Comparison of ENCODE assay signal across 28 cellular contexts in the genomic region with DNA sequence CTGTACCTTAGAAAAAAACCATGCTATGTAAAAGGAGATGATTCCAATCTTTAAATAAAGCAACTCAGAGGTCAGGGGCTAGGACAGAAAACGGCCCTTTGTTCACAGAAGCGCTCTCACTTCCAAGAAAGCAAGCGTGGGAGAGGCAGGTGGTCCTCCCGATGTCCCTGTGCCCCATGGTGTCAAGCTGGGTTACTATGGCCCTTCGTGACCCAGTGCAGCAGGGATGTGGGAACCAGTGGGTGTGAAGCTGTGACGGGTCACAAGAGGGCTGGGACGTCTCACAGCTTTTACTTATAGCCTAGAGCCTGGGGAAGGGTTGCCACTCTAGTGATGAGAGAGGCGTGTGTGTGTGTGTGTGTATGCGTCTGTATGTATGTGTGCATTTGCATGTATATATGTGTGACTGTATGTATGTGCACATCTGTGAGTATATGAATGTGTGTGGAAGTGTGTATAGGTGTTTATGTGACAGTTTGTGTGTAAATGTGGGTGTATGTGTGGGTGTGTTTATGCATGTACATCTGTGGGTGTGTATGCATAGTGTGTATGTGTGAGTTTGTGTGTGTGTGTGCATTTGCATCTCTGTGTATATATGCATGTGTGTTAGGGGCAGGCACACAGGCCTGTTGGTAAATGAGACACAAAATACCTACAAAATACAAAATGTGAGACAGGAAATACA. TPM values are rescaled to one million over a fixed set of nuclear protein-coding genes. Genes with fewer than 3 reads are reported as not detected.
DNase-seq lines count a peak whose midpoint lies in the region; ATAC-seq and TF ChIP-seq lines count a peak whose summit lies in the region.
"Had no signal": no experiment of that assay in that cellular context is flagged by ENCODE, and none has a peak within 500 bp of the region (broad histone marks: within the 10 kb centered on the region; RNA-seq: fewer than 3 reads in every experiment).

No MANE protein-coding gene starts in this region.

- POLR2A ChIA-PET in HEK293 (lab: Yijun Ruan, JAX): no interaction called here

- no peak for ATAC-seq in HG02840 (IDR thresholded peaks at IDR 0.05; ENCODE audit: low FRiP score, unreplicated experiment)
- ATAC-seq: activated CD8-positive, alpha-beta T cell treated with anti-CD3 and anti-CD28 coated beads, Interleukin-2, amount 10 ng/mL, durations not matched to agents 7 days and 5 days; GM23338 had no signal

- H3K36me3 Mint-ChIP-seq in chondrocyte (ENCODE audit: low read depth): peaks cover 19% of the 10 kb centered on the region
- H3K36me3 Mint-ChIP-seq in nephron (ENCODE audit: low read depth): peaks cover 14% of the 10 kb centered on the region
- H3K36me3 Mint-ChIP-seq: type B pancreatic cell had no signal

- no peaks in the 10 kb centered on the region for H3K9me3 ChIP-seq in HEK293 (ENCODE audit: control insufficient read depth, insufficient read depth, low read depth, low read length)
- H3K9me3 ChIP-seq: breast epithelium had no signal

- peaks cover 4% of the 10 kb centered on the region; the same call in 1 of the 2 replicates for H3K4me1 ChIP-seq in HEK293 (ENCODE audit: control insufficient read depth, insufficient read depth, low read length)
- H3K4me1 ChIP-seq: breast epithelium had no signal

- H3K4me1 Mint-ChIP-seq in chondrocyte (ENCODE audit: low read depth) (peaks cover 83% of the 10 kb centered on the region), nephron (peaks cover 58% of the 10 kb centered on the region)
- H3K4me1 Mint-ChIP-seq: memory B cell had no signal

- H3K27ac ChIP-seq in HEK293 (ENCODE audit: extremely low read depth, low read depth, low read length): no peak overlapping the region
- peak overlapping the region; percentile 88 for H3K27ac ChIP-seq in substantia nigra (ENCODE audit: low read depth, low read length, poor library complexity, severe bottlenecking)
- H3K27ac ChIP-seq: BLaER1, KMS-11 had no signal

- TF ChIP-seq CTCF in HEK293 (tag by site-specific recombination; IDR thresholded peaks at IDR 0.05) (no peak), chondrocyte (IDR thresholded peaks at IDR 0.05) (no peak), nephron (IDR thresholded peaks at IDR 0.05; ENCODE audit: unreplicated experiment in 3 of 3) (no peak)

- H3K36me3 ChIP-seq in HEK293 (ENCODE audit: control insufficient read depth in 2 of 2, insufficient read depth in 1 of 2, low read length in 2 of 2): no peaks in the 10 kb centered on the region
- H3K36me3 ChIP-seq: BLaER1, breast epithelium had no signal

- H3K27ac Mint-ChIP-seq in chondrocyte (ENCODE audit: unreplicated experiment): peak overlapping the region; percentile 72
- peak overlapping the region; percentile 13 to 32 (median 28) for H3K27ac Mint-ChIP-seq in nephron
- H3K27ac Mint-ChIP-seq: activated CD8-positive, alpha-beta T cell treated with anti-CD3 and anti-CD28 coated beads, Interleukin-2, amount 10 ng/mL, durations not matched to agents 7 days and 5 days; dendritic cell treated with granulocyte-macrophage colony-stimulating factor and Interleukin-4, amounts not matched to agents 40 ng/mL and 50 ng/mL, for 4 days; GM23338; memory B cell; T-helper 1 cell treated with Interleukin-12 subunit alpha and Interleukin-12 subunit beta and Interleukin-4 antibody, amounts not matched to agents 30 μg/mL and 1 μg/mL, for 36 hours; type B pancreatic cell had no signal

- H3K27me3 Mint-ChIP-seq in chondrocyte (ENCODE audit: low read depth) (no peaks in the 10 kb centered on the region), nephron (ENCODE audit: low read depth) (peaks cover 9% of the 10 kb centered on the region)

- CTCF ChIA-PET in HEK293 (lab: Yijun Ruan, JAX): interaction anchor here (0.6 to 0.8 kb wide), 2 partner anchors 189 to 241 kb away, joined by 3 read pairs; no protein-coding TSS in a partner anchor

- H3K4me3 ChIP-seq in HEK293 (ENCODE audit: low read depth, low read length): no peak overlapping the region
- H3K4me3 ChIP-seq: BLaER1, breast epithelium, GM23338 had no signal

- H3K4me3 Mint-ChIP-seq in chondrocyte (ENCODE audit: unreplicated experiment): no peak overlapping the region
- no peak overlapping the region for H3K4me3 Mint-ChIP-seq in nephron
- H3K4me3 Mint-ChIP-seq: activated CD8-positive, alpha-beta T cell treated with anti-CD3 and anti-CD28 coated beads, Interleukin-2, amount 10 ng/mL, durations not matched to agents 7 days and 5 days; dendritic cell treated with granulocyte-macrophage colony-stimulating factor and Interleukin-4, amounts not matched to agents 40 ng/mL and 50 ng/mL, for 4 days; GM23338; memory B cell; T-helper 1 cell treated with Interleukin-12 subunit alpha and Interleukin-12 subunit beta and Interleukin-4 antibody, amounts not matched to agents 30 μg/mL and 1 μg/mL, for 36 hours; type B pancreatic cell had no signal

- peaks cover 2% of the 10 kb centered on the region for H3K9me3 Mint-ChIP-seq in chondrocyte (ENCODE audit: low read depth)
- peaks cover 3% of the 10 kb centered on the region for H3K9me3 Mint-ChIP-seq in nephron
- H3K9me3 Mint-ChIP-seq: T-helper 1 cell treated with Interleukin-12 subunit alpha and Interleukin-12 subunit beta and Interleukin-4 antibody, amounts not matched to agents 30 μg/mL and 1 μg/mL, for 36 hours had no signal

- DNase-seq in chondrocyte (ENCODE audit: low spot score) (no peak), substantia nigra (lab: John Stamatoyannopoulos, UW) (peak in 1 of 49 donors; percentile 40), OCI-M1 (lab: John Stamatoyannopoulos, UW) (no peak), NCI-H526 (lab: John Stamatoyannopoulos, UW) (no peak)
- DNase-seq: ACHN; activated CD8-positive, alpha-beta T cell treated with anti-CD3 and anti-CD28 coated beads, Interleukin-2, amount 10 ng/mL, durations not matched to agents 7 days and 5 days; activated naive CD4-positive, alpha-beta T cell; activated T-cell treated with anti-CD3 and anti-CD28 coated beads, Interleukin-2, amount 50 U/mL, for 1 hour; GDM1; NCI-H1694 treated with DMSO at 0.1 percent for 48 hours; occipital lobe; stimulated activated CD4-positive, alpha-beta T cell treated with anti-CD3 and anti-CD28 coated beads, Interleukin-12 subunit alpha, Interleukin-12 subunit beta, amount 100 ng/mL, for 4 hours; stimulated activated CD4-positive, alpha-beta T cell treated with anti-CD3 and anti-CD28 coated beads, Interleukin-4, amount 100 ng/mL, for 4 hours; stimulated activated naive CD4-positive, alpha-beta T cell treated with Interleukin-2 at 50 U/mL for 16 hours had no signal

TF ChIP-seq in HEK293, 187 proteins besides CTCF, POLR2A, EP300 and RAD21:
- TF ChIP-seq ZIC2 (tag by site-specific recombination; IDR thresholded peaks at IDR 0.05) (peak; percentile 91), EGR2 (tag by site-specific recombination; IDR thresholded peaks at IDR 0.05; ENCODE audit: low read depth) (peak; percentile 99), PRDM1 (tag by site-specific recombination; IDR thresholded peaks at IDR 0.05) (no peak), ZFHX2 (tag by site-specific recombination; conservative IDR thresholded peaks at IDR 0.05) (peak; percentile 99), SP3 (tag by site-specific recombination; IDR thresholded peaks at IDR 0.05) (no peak)

RNA-seq across cellular contexts. Expression of gene HTRA1, which starts 25.2 kb away (rescaled TPM):
- total RNA-seq in chondrocyte: 1,260 to 1,504 TPM (median 1,485 TPM) in 3 replicates
- total RNA-seq: activated CD8-positive, alpha-beta T cell treated with anti-CD3 and anti-CD28 coated beads, Interleukin-2, amount 10 ng/mL, durations not matched to agents 7 days and 5 days had no signal

RNA-seq across cellular contexts. Expression of gene ARMS2, which starts 32.1 kb away (rescaled TPM):
- 0.62 to 1.1 TPM in 2 of 3 replicates, not detected in the other for total RNA-seq in chondrocyte
- total RNA-seq: activated CD8-positive, alpha-beta T cell treated with anti-CD3 and anti-CD28 coated beads, Interleukin-2, amount 10 ng/mL, durations not matched to agents 7 days and 5 days; breast epithelium; GM23338; HT1080; kidney epithelial cell; myocyte; occipital lobe had no signal
